Comparison of ENCODE assay signal across 8 cellular contexts in the genomic region with DNA sequence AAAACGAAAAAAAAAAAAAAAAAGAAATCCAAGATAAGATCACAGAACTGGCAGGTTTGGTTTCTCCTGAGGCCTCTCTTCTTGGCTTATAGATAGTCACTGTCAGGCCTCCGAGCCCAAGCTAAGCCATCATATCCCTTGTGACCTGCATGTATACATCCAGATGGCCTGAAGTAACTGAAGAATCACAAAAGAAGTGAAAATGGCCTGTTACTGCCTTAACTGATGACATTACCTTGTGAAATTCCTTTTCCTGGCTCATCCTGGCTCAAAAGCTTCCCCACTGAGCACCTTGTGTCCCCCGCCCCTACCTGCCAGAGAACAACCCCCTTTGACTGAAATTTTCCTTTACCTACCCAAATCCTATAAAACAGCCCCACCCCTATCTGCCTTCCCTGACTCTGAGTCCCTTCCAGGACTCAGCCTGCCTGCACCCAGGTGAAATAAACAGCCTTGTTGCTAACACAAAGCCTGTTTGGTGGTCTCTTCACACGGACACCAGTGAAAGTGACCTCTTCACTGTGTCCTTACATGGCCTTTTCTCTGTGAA. TPM values are rescaled to one million over a fixed set of nuclear protein-coding genes. Genes with fewer than 3 reads are reported as not detected.
DNase-seq lines count a peak whose midpoint lies in the region; ATAC-seq and TF ChIP-seq lines count a peak whose summit lies in the region.
"Not testable (repeated sequence)": the region's sequence is repeated elsewhere in the genome, so short reads cannot be mapped to it uniquely, and the experiment has no call there.

No MANE protein-coding gene starts in this region.

- peaks cover 12% of the 10 kb centered on the region for H3K27me3 Mint-ChIP-seq in WTC11 (ENCODE audit: low read depth)
- not testable (repeated sequence) for H3K27me3 Mint-ChIP-seq in natural killer cell treated with Interleukin-12 subunit alpha and Interleukin-12 subunit beta and Interleukin-15 and Interleukin-18, amount 100 ng/mL, for 72 hours

- H3K4me2 ChIP-seq in DOHH2 (ENCODE audit: low read length): peak overlapping the region; percentile 72

- H3K79me2 ChIP-seq in DOHH2 (ENCODE audit: control insufficient read depth, low read length): peaks cover 57% of the 10 kb centered on the region

- intact Hi-C loops in breast epithelium (cut with DNase I; ENCODE audit: low total_unique reads); left ventricle myocardium inferior (cut with micrococcal nuclease): not testable (repeated sequence)

- H3K36me3 Mint-ChIP-seq in WTC11: peaks cover 24% of the 10 kb centered on the region
- not testable (repeated sequence) for H3K36me3 Mint-ChIP-seq in natural killer cell treated with Interleukin-12 subunit alpha and Interleukin-12 subunit beta and Interleukin-15 and Interleukin-18, amount 100 ng/mL, for 72 hours

- peak overlapping the region; percentile 48 for H3K27ac ChIP-seq in DOHH2 (ENCODE audit: low read depth, low read length)
- H3K27ac ChIP-seq in HL-60 (replicated peaks): peak overlapping the region; percentile 77
- peak overlapping the region; percentile 95 to 100 for H3K27ac ChIP-seq in breast epithelium
- peak overlapping the region; percentile 93 for H3K27ac ChIP-seq in left ventricle myocardium inferior (replicated peaks)
- peak overlapping the region; percentile 99 for H3K27ac ChIP-seq in subcutaneous abdominal adipose tissue (ENCODE audit: low read depth, low read length)

- peaks cover 13% of the 10 kb centered on the region for H3K36me3 ChIP-seq in DOHH2 (ENCODE audit: control insufficient read depth, low read length)
- not testable (repeated sequence) for H3K36me3 ChIP-seq in breast epithelium; left ventricle myocardium inferior; subcutaneous abdominal adipose tissue (ENCODE audit: control insufficient read depth in 5 of 5, insufficient read depth in 5 of 5, low read length in 5 of 5)

- not testable (repeated sequence) for H3K9me2 ChIP-seq in DOHH2 (replicated peaks; ENCODE audit: control insufficient read depth, low read length)

- H3K9ac ChIP-seq in subcutaneous abdominal adipose tissue (ENCODE audit: low read length in 5 of 5): peak overlapping the region in 4 of 5 donors; percentile 88 to 96 (median 96)

- H4K20me1 ChIP-seq in DOHH2 (ENCODE audit: control insufficient read depth, insufficient read depth, low read depth, low read length): peaks cover 13% of the 10 kb centered on the region; the same call in 1 of the 2 replicates

- H3K9me3 ChIP-seq in DOHH2 (ENCODE audit: control insufficient read depth, insufficient read depth, low read length); breast epithelium; left ventricle myocardium inferior (replicated peaks); subcutaneous abdominal adipose tissue (ENCODE audit: control insufficient read depth in 5 of 5, low read length in 5 of 5): not testable (repeated sequence)

- peaks cover 29% of the 10 kb centered on the region for H3K4me1 Mint-ChIP-seq in WTC11
- H3K4me1 Mint-ChIP-seq in natural killer cell treated with Interleukin-12 subunit alpha and Interleukin-12 subunit beta and Interleukin-15 and Interleukin-18, amount 100 ng/mL, for 72 hours (ENCODE audit: low read depth in 2 of 2): peaks cover 27 to 32% of the 10 kb centered on the region in 2 donors

- not testable (repeated sequence) for TF ChIP-seq CTCF in DOHH2 (IDR thresholded peaks at IDR 0.05; ENCODE audit: low read depth, low read length, poor library complexity, severe bottlenecking); HL-60 (IDR thresholded peaks at IDR 0.05; ENCODE audit: insufficient read depth, low read length); WTC11 (IDR thresholded peaks at IDR 0.05); breast epithelium (IDR thresholded peaks at IDR 0.05); left ventricle myocardium inferior (IDR thresholded peaks at IDR 0.05; ENCODE audit: borderline replicate concordance)

- not testable (repeated sequence) for DNase-seq in HL-60 (ENCODE audit: low read depth in 1 of 2, low spot score in 1 of 2); WTC11 (ENCODE audit: low spot score); breast epithelium (ENCODE audit: low spot score in 2 of 2); left ventricle myocardium inferior; natural killer cell treated with Interleukin-12 subunit alpha and Interleukin-12 subunit beta and Interleukin-15 and Interleukin-18, amount 100 ng/mL, for 72 hours (ENCODE audit: low spot score)

- not testable (repeated sequence) for TF ChIP-seq POLR2A in breast epithelium (IDR thresholded peaks at IDR 0.05)

- ATAC-seq in GM21619 (IDR thresholded peaks at IDR 0.05; ENCODE audit: unreplicated experiment): peak; percentile 5
- not testable (repeated sequence) for ATAC-seq in WTC11; natural killer cell treated with Interleukin-12 subunit alpha and Interleukin-12 subunit beta and Interleukin-15 and Interleukin-18, amount 100 ng/mL, for 72 hours

- H3F3A ChIP-seq in DOHH2 (ENCODE audit: control insufficient read depth, insufficient read depth): not testable (repeated sequence)

- peak overlapping the region; percentile 86 for H3K4me3 Mint-ChIP-seq in WTC11
- H3K4me3 Mint-ChIP-seq in natural killer cell treated with Interleukin-12 subunit alpha and Interleukin-12 subunit beta and Interleukin-15 and Interleukin-18, amount 100 ng/mL, for 72 hours: peak overlapping the region; percentile 86

- not testable (repeated sequence) for H3K27me3 ChIP-seq in DOHH2 (ENCODE audit: control insufficient read depth, low read length); HL-60 (ENCODE audit: insufficient read depth, poor library complexity, severe bottlenecking); breast epithelium; left ventricle myocardium inferior (ENCODE audit: low read depth); subcutaneous abdominal adipose tissue (ENCODE audit: control insufficient read depth in 5 of 5, insufficient read depth in 4 of 5, low read length in 5 of 5)

- POLR2A ChIA-PET in WTC11 (lab: Charles Lee): interaction anchor here (0.7 kb wide), 1 partner anchor 34 kb away, joined by 8 read pairs; no protein-coding TSS in a partner anchor

- peak overlapping the region; percentile 73 for H3K27ac Mint-ChIP-seq in WTC11
- H3K27ac Mint-ChIP-seq in natural killer cell treated with Interleukin-12 subunit alpha and Interleukin-12 subunit beta and Interleukin-15 and Interleukin-18, amount 100 ng/mL, for 72 hours: peak overlapping the region; percentile 94 to 97

- H3K4me1 ChIP-seq in DOHH2 (ENCODE audit: control insufficient read depth, low read length) (peaks cover 36% of the 10 kb centered on the region), left ventricle myocardium inferior (peaks cover 44% of the 10 kb centered on the region), subcutaneous abdominal adipose tissue (ENCODE audit: control insufficient read depth in 5 of 5, insufficient read depth in 5 of 5, low read length in 5 of 5) (peaks cover 1 to 39% (median 35%) of the 10 kb centered on the region in 5 donors)
- not testable (repeated sequence) for H3K4me1 ChIP-seq in breast epithelium

- peaks cover 29% of the 10 kb centered on the region for H3K9me3 Mint-ChIP-seq in WTC11
- not testable (repeated sequence) for H3K9me3 Mint-ChIP-seq in natural killer cell treated with Interleukin-12 subunit alpha and Interleukin-12 subunit beta and Interleukin-15 and Interleukin-18, amount 100 ng/mL, for 72 hours

- H3K4me3 ChIP-seq in DOHH2 (ENCODE audit: low read length) (peak overlapping the region; percentile 87), HL-60 (replicated peaks; ENCODE audit: insufficient read depth, low read length) (peak overlapping the region; percentile 73), breast epithelium (peak overlapping the region; percentile 84 to 97 (median 91)), left ventricle myocardium inferior (peak overlapping the region; percentile 83), subcutaneous abdominal adipose tissue (ENCODE audit: low read depth in 1 of 5, low read length in 5 of 5) (peak overlapping the region; percentile 69 to 93 (median 83))

- CTCF ChIA-PET in WTC11 (lab: Charles Lee): not testable (repeated sequence)

RNA-seq across cellular contexts. Expression of a gene that starts 36.0 kb away (rescaled TPM):
- total RNA-seq in WTC11 (2021) (10.5 to 11.6 TPM (median 10.8 TPM) in 3 replicates), breast epithelium (10 to 100 TPM; 13.4 to 25.4 (median 18.0) TPM), left ventricle myocardium inferior (10.8 TPM)
- 10 to 100 TPM; 10.4 to 14.8 TPM for total RNA-seq in natural killer cell treated with Interleukin-12 subunit alpha and Interleukin-12 subunit beta and Interleukin-15 and Interleukin-18, amount 100 ng/mL, for 72 hours

Comparison
In these comparisons a context has a peak if more than half of its experiments do, and no peak if none do; other contexts are left out.
1. H3K27ac ChIP-seq: peak in every context shown above with its lines; median percentile 99 in subcutaneous abdominal adipose tissue; 98 in breast epithelium; 93 in left ventricle myocardium inferior; 77 in HL-60; 48 in DOHH2.